ENCODE assay signal across 19 cellular contexts in genomic region chr7:128777156-128778123, GRCh38. TPM values are rescaled to one million over a fixed set of nuclear protein-coding genes. Genes with fewer than 3 reads are reported as not detected.
DNase-seq lines count a peak whose midpoint lies in the region; ATAC-seq, FAIRE-seq and TF ChIP-seq lines count a peak whose summit lies in the region.
"Had no signal": no experiment of that assay in that cellular context is flagged by ENCODE, and none has a peak within 500 bp of the region (broad histone marks: within the 10 kb centered on the region; RNA-seq: fewer than 3 reads in every experiment).

No MANE protein-coding gene starts in this region.

- peak overlapping the region; percentile 33 for H3K4me3 Mint-ChIP-seq in activated CD4-positive, alpha-beta memory T cell treated with anti-CD3 and anti-CD28 coated beads for 36 hours
- no peak overlapping the region for H3K4me3 Mint-ChIP-seq in activated CD4-positive, alpha-beta memory T cell treated with anti-CD3 and anti-CD28 coated beads, Interleukin-2, amount 10 ng/mL, durations not matched to agents 7 days and 5 days
- H3K4me3 Mint-ChIP-seq: CD8-positive, alpha-beta T cell had no signal

- peak overlapping the region; percentile 16 to 62 (median 30) for H3K27ac ChIP-seq in esophagus muscularis mucosa (replicated peaks in 1 of 4)
- peak overlapping the region; percentile 68 for H3K27ac ChIP-seq in stomach smooth muscle (ENCODE audit: low read length)
- H3K27ac ChIP-seq: prostate gland, VCaP had no signal

- H3K9me3 Mint-ChIP-seq in activated CD4-positive, alpha-beta memory T cell treated with anti-CD3 and anti-CD28 coated beads for 36 hours = peaks cover 20% of the 10 kb centered on the region
- H3K9me3 Mint-ChIP-seq in activated CD4-positive, alpha-beta memory T cell treated with anti-CD3 and anti-CD28 coated beads, Interleukin-2, amount 10 ng/mL, durations not matched to agents 7 days and 5 days = peaks cover 21% of the 10 kb centered on the region

- TF ChIP-seq POLR2A in esophagus muscularis mucosa (IDR thresholded peaks at IDR 0.05; ENCODE audit: low read depth) = no peak

- TF ChIP-seq EP300 in esophagus muscularis mucosa (IDR thresholded peaks at IDR 0.05) = no peak

- no peak for FAIRE-seq in frontal cortex (lab: Jason Lieb, UNC)
- FAIRE-seq: colon had no signal

- no peak for DNase-seq in activated CD4-positive, alpha-beta memory T cell treated with anti-CD3 and anti-CD28 coated beads for 36 hours
- no peak for DNase-seq in activated CD4-positive, alpha-beta memory T cell treated with anti-CD3 and anti-CD28 coated beads, Interleukin-2, amount 10 ng/mL, durations not matched to agents 7 days and 5 days
- DNase-seq in RKO (ENCODE audit: low spot score) = peak; percentile 48
- DNase-seq in esophagus muscularis mucosa (ENCODE audit: extremely low spot score) = no peak
- no peak for DNase-seq in frontal cortex (ENCODE audit: low spot score in 2 of 2)
- no peak for DNase-seq in mesenteric fat pad (ENCODE audit: low spot score)
- DNase-seq: 8988T; CD8-positive, alpha-beta T cell; GDM1; hippocampal formation; NCI-H510A treated with DMSO at 0.1 percent for 48 hours had no signal

- CTCF ChIA-PET in activated CD4-positive, alpha-beta memory T cell treated with anti-CD3 and anti-CD28 coated beads for 36 hours (lab: Charles Lee) = no interaction called here
- CTCF ChIA-PET in activated CD4-positive, alpha-beta memory T cell treated with anti-CD3 and anti-CD28 coated beads, Interleukin-2, amount 10 ng/mL, durations not matched to agents 7 days and 5 days (lab: Charles Lee) = no interaction called here

- H3K4me3 ChIP-seq in esophagus muscularis mucosa = no peak overlapping the region
- H3K4me3 ChIP-seq in stomach smooth muscle (ENCODE audit: low read length in 2 of 2) = no peak overlapping the region
- H3K4me3 ChIP-seq: prostate gland had no signal

- H3K9ac ChIP-seq in stomach smooth muscle (ENCODE audit: low read length in 2 of 2) = no peak overlapping the region

- POLR2A ChIA-PET in activated CD4-positive, alpha-beta memory T cell treated with anti-CD3 and anti-CD28 coated beads for 36 hours (lab: Charles Lee) = no interaction called here
- POLR2A ChIA-PET in activated CD4-positive, alpha-beta memory T cell treated with anti-CD3 and anti-CD28 coated beads, Interleukin-2, amount 10 ng/mL, durations not matched to agents 7 days and 5 days (lab: Charles Lee) = no interaction called here

- H3K36me3 ChIP-seq in esophagus muscularis mucosa (peaks cover 0 to 16% (median 6%) of the 10 kb centered on the region in 4 donors), stomach smooth muscle (ENCODE audit: control insufficient read depth in 2 of 2, insufficient read depth in 2 of 2, low read length in 2 of 2) (peaks cover 3 to 13% of the 10 kb centered on the region in 2 donors)
- H3K36me3 ChIP-seq: prostate gland had no signal

- TF ChIP-seq CTCF in esophagus muscularis mucosa (IDR thresholded peaks at IDR 0.05) = no peak

- no peaks in the 10 kb centered on the region for H3K27me3 Mint-ChIP-seq in activated CD4-positive, alpha-beta memory T cell treated with anti-CD3 and anti-CD28 coated beads for 36 hours
- peaks cover 8% of the 10 kb centered on the region for H3K27me3 Mint-ChIP-seq in activated CD4-positive, alpha-beta memory T cell treated with anti-CD3 and anti-CD28 coated beads, Interleukin-2, amount 10 ng/mL, durations not matched to agents 7 days and 5 days

- peaks cover 14% of the 10 kb centered on the region for H3K4me1 Mint-ChIP-seq in activated CD4-positive, alpha-beta memory T cell treated with anti-CD3 and anti-CD28 coated beads for 36 hours (ENCODE audit: low read depth)
- peaks cover 6% of the 10 kb centered on the region for H3K4me1 Mint-ChIP-seq in activated CD4-positive, alpha-beta memory T cell treated with anti-CD3 and anti-CD28 coated beads, Interleukin-2, amount 10 ng/mL, durations not matched to agents 7 days and 5 days

- ATAC-seq in HG02870 (IDR thresholded peaks at IDR 0.05; ENCODE audit: unreplicated experiment) = no peak
- ATAC-seq: CD8-positive, alpha-beta T cell; left lobe of liver had no signal

- H3K36me3 Mint-ChIP-seq in activated CD4-positive, alpha-beta memory T cell treated with anti-CD3 and anti-CD28 coated beads for 36 hours = peaks cover 27% of the 10 kb centered on the region
- peaks cover 42% of the 10 kb centered on the region for H3K36me3 Mint-ChIP-seq in activated CD4-positive, alpha-beta memory T cell treated with anti-CD3 and anti-CD28 coated beads, Interleukin-2, amount 10 ng/mL, durations not matched to agents 7 days and 5 days (ENCODE audit: low read depth)

- intact Hi-C loops in activated CD4-positive, alpha-beta memory T cell treated with anti-CD3 and anti-CD28 coated beads for 36 hours (cut with micrococcal nuclease) = no loop called here
- intact Hi-C loops in esophagus muscularis mucosa (cut with DNase I) = no loop called here

- WGBS in esophagus muscularis mucosa = 50% methylated on average over 5 of the region's 5 CpGs

- H3K9me3 ChIP-seq in esophagus muscularis mucosa (peaks cover 0 to 9% (median 6%) of the 10 kb centered on the region in 4 donors), stomach smooth muscle (ENCODE audit: control insufficient read depth in 2 of 2, low read length in 2 of 2) (peaks cover 0 to 4% of the 10 kb centered on the region in 2 donors)
- H3K9me3 ChIP-seq: prostate gland had no signal

- H3K27me3 ChIP-seq in esophagus muscularis mucosa (no peaks in the 10 kb centered on the region), stomach smooth muscle (ENCODE audit: control insufficient read depth in 1 of 2, insufficient read depth in 2 of 2, low read length in 2 of 2) (no peaks in the 10 kb centered on the region)

- H3K4me1 ChIP-seq in esophagus muscularis mucosa (peaks cover 5 to 20% (median 19%) of the 10 kb centered on the region in 4 donors), stomach smooth muscle (ENCODE audit: control insufficient read depth, insufficient read depth, low read length) (peaks cover 19% of the 10 kb centered on the region)
- H3K4me1 ChIP-seq: prostate gland had no signal

- H3K27ac Mint-ChIP-seq in activated CD4-positive, alpha-beta memory T cell treated with anti-CD3 and anti-CD28 coated beads for 36 hours = peak overlapping the region; percentile 62
- H3K27ac Mint-ChIP-seq in activated CD4-positive, alpha-beta memory T cell treated with anti-CD3 and anti-CD28 coated beads, Interleukin-2, amount 10 ng/mL, durations not matched to agents 7 days and 5 days = no peak overlapping the region
- H3K27ac Mint-ChIP-seq: CD8-positive, alpha-beta T cell had no signal

RNA-seq across cellular contexts. Expression of gene OPN1SW, which starts 1.8 kb away (rescaled TPM):
- not detected for total RNA-seq in activated CD4-positive, alpha-beta memory T cell treated with anti-CD3 and anti-CD28 coated beads for 36 hours
- not detected for total RNA-seq in activated CD4-positive, alpha-beta memory T cell treated with anti-CD3 and anti-CD28 coated beads, Interleukin-2, amount 10 ng/mL, durations not matched to agents 7 days and 5 days
- total RNA-seq in esophagus muscularis mucosa (not detected), frontal cortex (not detected), mesenteric fat pad (not detected)
- total RNA-seq: CD8-positive, alpha-beta T cell; epithelial cell of proximal tubule; left lobe of liver; OCI-LY7; prostate gland had no signal

RNA-seq across cellular contexts. Expression of gene CCDC136, which starts 14.3 kb away (rescaled TPM):
- 1 to 10 TPM; 8.8 to 8.9 TPM for total RNA-seq in activated CD4-positive, alpha-beta memory T cell treated with anti-CD3 and anti-CD28 coated beads for 36 hours
- total RNA-seq in activated CD4-positive, alpha-beta memory T cell treated with anti-CD3 and anti-CD28 coated beads, Interleukin-2, amount 10 ng/mL, durations not matched to agents 7 days and 5 days = 1 to 10 TPM; 4.8 to 5.3 TPM
- 10 to 100 TPM; 20.7 to 36.5 (median 33.7) TPM for total RNA-seq in esophagus muscularis mucosa
- total RNA-seq in frontal cortex = 38.3 TPM
- total RNA-seq in mesenteric fat pad = 6.8 TPM

RNA-seq across cellular contexts. Expression of gene CALU, which starts 38.3 kb away (rescaled TPM):
- 10 to 100 TPM; 43.2 to 44.2 TPM for total RNA-seq in activated CD4-positive, alpha-beta memory T cell treated with anti-CD3 and anti-CD28 coated beads for 36 hours
- 10 to 100 TPM; 34.3 to 36.3 TPM for total RNA-seq in activated CD4-positive, alpha-beta memory T cell treated with anti-CD3 and anti-CD28 coated beads, Interleukin-2, amount 10 ng/mL, durations not matched to agents 7 days and 5 days
- total RNA-seq in esophagus muscularis mucosa = 100 to 1,000 TPM; 188 to 269 (median 199) TPM
- total RNA-seq in frontal cortex = 55.0 TPM
- 169 TPM for total RNA-seq in mesenteric fat pad

RNA-seq across cellular contexts. Expression of gene FLNC, which starts 52.8 kb away (rescaled TPM):
- under 1 TPM in 1 of 2 experiments, not detected in 1; 0.05 TPM for total RNA-seq in activated CD4-positive, alpha-beta memory T cell treated with anti-CD3 and anti-CD28 coated beads for 36 hours
- total RNA-seq in activated CD4-positive, alpha-beta memory T cell treated with anti-CD3 and anti-CD28 coated beads, Interleukin-2, amount 10 ng/mL, durations not matched to agents 7 days and 5 days = not detected
- total RNA-seq in esophagus muscularis mucosa = 100 to 1,000 TPM; 391 to 932 (median 533) TPM
- total RNA-seq in frontal cortex = 2.4 TPM
- total RNA-seq in mesenteric fat pad = 16.2 TPM
